Comparison of ENCODE assay signal across 22 cellular contexts in genomic region chr22:45446216-45446615, GRCh38.
"Had no signal": no experiment of that assay in that cellular context is flagged by ENCODE, and none has a peak within 500 bp of the region (broad histone marks: within the 10 kb centered on the region; RNA-seq: fewer than 3 reads in every experiment).

No MANE protein-coding gene starts in this region.

- H3K4me1 ChIP-seq: foreskin keratinocyte, spleen had no signal

- H3K4me3 ChIP-seq: ascending aorta, hepatocyte, mucosa of descending colon, sigmoid colon, spleen, tibial artery, uterus had no signal

- ATAC-seq: activated naive CD8-positive, alpha-beta T cell treated with anti-CD3 and anti-CD28 coated beads, Interleukin-2, amount 50 U/mL, for 24 hours; foreskin keratinocyte; mucosa of descending colon; naive thymus-derived CD4-positive, alpha-beta T cell; stimulated activated naive B cell treated with anti-CD40 and anti-IgM and Interleukin-4, amounts not matched to agents 10 μg/mL and 1 μg/mL and 100 μg/mL, for 72 hours had no signal

- H3K36me3 ChIP-seq: ascending aorta, sigmoid colon, spleen, tibial artery, uterus, WERI-Rb-1 had no signal

- H3K9me3 ChIP-seq: ascending aorta, mucosa of descending colon, sigmoid colon, spleen, tibial artery, uterus had no signal

- H3K27me3 ChIP-seq: ascending aorta, hepatocyte, sigmoid colon, tibial artery, uterus had no signal

- H3K27ac ChIP-seq: ascending aorta, foreskin keratinocyte, hepatocyte, parathyroid adenoma, sigmoid colon, spleen, WERI-Rb-1 had no signal

- DNase-seq: activated CD4-positive, alpha-beta T cell treated with anti-CD3 and anti-CD28 coated beads for 1 hour; activated CD8-positive, alpha-beta memory T cell treated with anti-CD3 and anti-CD28 coated beads for 24 hours; activated CD8-positive, alpha-beta memory T cell treated with anti-CD3 and anti-CD28 coated beads, Interleukin-2, amount 50 U/mL, for 48 hours; activated effector memory CD4-positive, alpha-beta T cell treated with Interleukin-2 at 50 U/mL for 16 hours; activated naive CD4-positive, alpha-beta T cell treated with anti-CD3 and anti-CD28 coated beads, Interleukin-2, amount 10 ng/mL, durations not matched to agents 7 days and 5 days; activated naive CD8-positive, alpha-beta T cell treated with anti-CD3 and anti-CD28 coated beads, Interleukin-2, amount 50 U/mL, for 24 hours; activated T-cell treated with anti-CD3 and anti-CD28 coated beads, Interleukin-2, amount 50 U/mL, for 48 hours; effector CD4-positive, alpha-beta T cell; foreskin keratinocyte; mesenchymal stem cell; mucosa of descending colon; naive thymus-derived CD4-positive, alpha-beta T cell; sigmoid colon; spleen; stimulated activated naive B cell treated with anti-CD40 and anti-IgM and Interleukin-4, amounts not matched to agents 10 μg/mL and 1 μg/mL and 100 μg/mL, for 72 hours; substantia nigra; tibial artery; uterus; WERI-Rb-1 had no signal
